25 cellular contexts compared by ENCODE assay signal in genomic region chr5:187042-187431, GRCh38. TPM values are rescaled to one million over a fixed set of nuclear protein-coding genes. Genes with fewer than 3 reads are reported as not detected.
"Had no signal": no experiment of that assay in that cellular context is flagged by ENCODE, and none has a peak within 500 bp of the region (broad histone marks: within the 10 kb centered on the region; RNA-seq: fewer than 3 reads in every experiment).

No MANE protein-coding gene starts in this region.

- H3K36me3 ChIP-seq: colonic mucosa, esophagus squamous epithelium, gastroesophageal sphincter, pancreas, right lobe of liver, upper lobe of left lung, uterus had no signal

- H3K4me1 ChIP-seq: colonic mucosa had no signal

- ATAC-seq: gastroesophageal sphincter; left colon; naive thymus-derived CD4-positive, alpha-beta T cell; pancreas; right lobe of liver had no signal

- H3K4me3 ChIP-seq: colonic mucosa, esophagus squamous epithelium, gastroesophageal sphincter, pancreas, right lobe of liver, skin epidermis, upper lobe of left lung, uterus had no signal

- H3K27me3 ChIP-seq: pancreas, right lobe of liver, uterus had no signal

- H3K36me3 Mint-ChIP-seq: immature natural killer cell; naive thymus-derived CD4-positive, alpha-beta T cell had no signal

- H3K27ac ChIP-seq: colonic mucosa, esophagus squamous epithelium, gastroesophageal sphincter, pancreas, right lobe of liver, skin epidermis, upper lobe of left lung, uterus had no signal

- H3K27ac Mint-ChIP-seq: immature natural killer cell; naive thymus-derived CD4-positive, alpha-beta T cell; progenitor cell of endocrine pancreas had no signal

- H3K9me3 ChIP-seq: colonic mucosa, esophagus squamous epithelium, gastroesophageal sphincter, pancreas, right lobe of liver, upper lobe of left lung, uterus had no signal

- H3K4me3 Mint-ChIP-seq: immature natural killer cell; naive thymus-derived CD4-positive, alpha-beta T cell; neural crest cell had no signal

- H3K9me3 Mint-ChIP-seq: immature natural killer cell, neural crest cell had no signal

- DNase-seq: cerebellar nuclear complex; colonic mucosa; dermis blood vessel endothelial cell; esophagus squamous epithelium; glutamatergic neuron; immature natural killer cell; left colon; mammary epithelial cell; naive thymus-derived CD4-positive, alpha-beta T cell; nucleus accumbens; stimulated activated CD4-positive, alpha-beta T cell treated with anti-CD3 and anti-CD28 coated beads, Interleukin-12 subunit alpha, Interleukin-12 subunit beta, amount 100 ng/mL, for 4 hours; stimulated activated naive CD4-positive, alpha-beta T cell treated with Interleukin-2 at 50 U/mL for 16 hours; uterus had no signal

RNA-seq across cellular contexts. Expression of gene LRRC14B, which starts 4.3 kb away (rescaled TPM):
- total RNA-seq: colonic mucosa; dermis blood vessel endothelial cell; epithelial cell of proximal tubule; esophagus squamous epithelium; gastroesophageal sphincter; left colon; lower leg skin; mammary epithelial cell; mesenteric fat pad; mononuclear cell; naive thymus-derived CD4-positive, alpha-beta T cell; neural crest cell; pancreas; progenitor cell of endocrine pancreas; right lobe of liver; upper lobe of left lung; uterus had no signal
- polyA plus RNA-seq: immature natural killer cell, keratinocyte, mammary epithelial cell, pancreas had no signal
